In genomic region chr15:57382222-57382621, GRCh38 we compare ENCODE assay signal across 12 cellular contexts. TPM values are rescaled to one million over a fixed set of nuclear protein-coding genes. Genes with fewer than 3 reads are reported as not detected.
DNase-seq lines count a peak whose midpoint lies in the region; ATAC-seq lines count a peak whose summit lies in the region.
"Had no signal": no experiment of that assay in that cellular context is flagged by ENCODE, and none has a peak within 500 bp of the region (broad histone marks: within the 10 kb centered on the region; RNA-seq: fewer than 3 reads in every experiment).

No MANE protein-coding gene starts in this region.

- H3K4me1 ChIP-seq in CD8-positive, alpha-beta memory T cell (ENCODE audit: insufficient read depth, low read length) = no peaks in the 10 kb centered on the region
- H3K4me1 ChIP-seq: BLaER1 treated with 17β-estradiol and CSF1 and Interleukin-3, amounts not matched to agents 10 nM and 100 nM had no signal

- intact Hi-C loops in sciatic nerve (cut with DNase I) = no loop called here
- intact Hi-C loops in activated CD4-positive, alpha-beta memory T cell treated with anti-CD3 and anti-CD28 coated beads for 36 hours (cut with micrococcal nuclease) = no loop called here

- H3K36me3 ChIP-seq in CD8-positive, alpha-beta memory T cell (ENCODE audit: insufficient read depth, low read length) = no peaks in the 10 kb centered on the region
- H3K36me3 ChIP-seq: BLaER1 treated with 17β-estradiol and CSF1 and Interleukin-3, amounts not matched to agents 10 nM and 100 nM had no signal

- no peak overlapping the region for H3K4me3 Mint-ChIP-seq in CD8-positive, alpha-beta memory T cell
- H3K4me3 Mint-ChIP-seq in activated CD4-positive, alpha-beta memory T cell treated with anti-CD3 and anti-CD28 coated beads for 36 hours = no peak overlapping the region
- H3K4me3 Mint-ChIP-seq: HFFc6 had no signal

- peak; percentile 48 for ATAC-seq in sciatic nerve
- ATAC-seq: activated naive CD4-positive, alpha-beta T cell treated with anti-CD3 and anti-CD28 coated beads, Interleukin-2, amount 50 U/mL, for 72 hours had no signal

- DNase-seq in HuH-7 (ENCODE audit: low spot score) (peak; percentile 32), NCI-H82 (lab: John Stamatoyannopoulos, UW) (peak; percentile 87), kidney tubule cell (ENCODE audit: low spot score) (peak; percentile 54), sciatic nerve (ENCODE audit: low spot score) (no peak), NCI-H2081 treated with DMSO at 0.1 percent for 48 hours (lab: John Stamatoyannopoulos, UW) (no peak)
- no peak for DNase-seq in CD8-positive, alpha-beta memory T cell
- DNase-seq in activated CD4-positive, alpha-beta memory T cell treated with anti-CD3 and anti-CD28 coated beads for 36 hours = no peak
- DNase-seq: HFFc6; MM.1S; stimulated activated naive CD4-positive, alpha-beta T cell treated with Interleukin-2 at 50 U/mL for 16 hours had no signal

- H3K9me3 ChIP-seq in CD8-positive, alpha-beta memory T cell (ENCODE audit: low read length) = no peaks in the 10 kb centered on the region

- no peak overlapping the region for H3K4me3 ChIP-seq in CD8-positive, alpha-beta memory T cell (ENCODE audit: low read length)
- H3K4me3 ChIP-seq: BLaER1 treated with 17β-estradiol and CSF1 and Interleukin-3, amounts not matched to agents 10 nM and 100 nM had no signal

- no peak overlapping the region for H3K27ac Mint-ChIP-seq in CD8-positive, alpha-beta memory T cell
- no peak overlapping the region for H3K27ac Mint-ChIP-seq in activated CD4-positive, alpha-beta memory T cell treated with anti-CD3 and anti-CD28 coated beads for 36 hours
- H3K27ac Mint-ChIP-seq: activated naive CD4-positive, alpha-beta T cell treated with anti-CD3 and anti-CD28 coated beads, Interleukin-2, amount 50 U/mL, for 72 hours; HFFc6 had no signal

- H3K27ac ChIP-seq in CD8-positive, alpha-beta memory T cell (ENCODE audit: low read depth, low read length) = no peak overlapping the region
- H3K27ac ChIP-seq: BLaER1 treated with 17β-estradiol and CSF1 and Interleukin-3, amounts not matched to agents 10 nM and 100 nM had no signal

- CTCF ChIA-PET in CD8-positive, alpha-beta memory T cell (lab: Charles Lee) = no interaction called here
- CTCF ChIA-PET in activated CD4-positive, alpha-beta memory T cell treated with anti-CD3 and anti-CD28 coated beads for 36 hours (lab: Charles Lee) = no interaction called here

- peaks cover 30 to 43% of the 10 kb centered on the region in 2 donors for H3K27me3 Mint-ChIP-seq in CD8-positive, alpha-beta memory T cell
- H3K27me3 Mint-ChIP-seq in activated CD4-positive, alpha-beta memory T cell treated with anti-CD3 and anti-CD28 coated beads for 36 hours = peaks cover 29% of the 10 kb centered on the region

- H3K4me1 Mint-ChIP-seq in CD8-positive, alpha-beta memory T cell = peaks cover 0 to 4% (median 4%) of the 10 kb centered on the region in 3 donors
- H3K4me1 Mint-ChIP-seq in activated CD4-positive, alpha-beta memory T cell treated with anti-CD3 and anti-CD28 coated beads for 36 hours (ENCODE audit: low read depth) = peaks cover 3% of the 10 kb centered on the region

- peaks cover 0 to 4% (median 0%) of the 10 kb centered on the region in 3 donors for H3K36me3 Mint-ChIP-seq in CD8-positive, alpha-beta memory T cell
- H3K36me3 Mint-ChIP-seq in activated CD4-positive, alpha-beta memory T cell treated with anti-CD3 and anti-CD28 coated beads for 36 hours = no peaks in the 10 kb centered on the region

- H3K27me3 ChIP-seq in CD8-positive, alpha-beta memory T cell (ENCODE audit: insufficient read depth, low read length, poor library complexity, severe bottlenecking) = peaks cover 3% of the 10 kb centered on the region

- POLR2A ChIA-PET in CD8-positive, alpha-beta memory T cell (lab: Charles Lee) = no interaction called here
- POLR2A ChIA-PET in activated CD4-positive, alpha-beta memory T cell treated with anti-CD3 and anti-CD28 coated beads for 36 hours (lab: Charles Lee) = no interaction called here

- no peaks in the 10 kb centered on the region for H3K9me3 Mint-ChIP-seq in CD8-positive, alpha-beta memory T cell
- no peaks in the 10 kb centered on the region for H3K9me3 Mint-ChIP-seq in activated CD4-positive, alpha-beta memory T cell treated with anti-CD3 and anti-CD28 coated beads for 36 hours
- H3K9me3 Mint-ChIP-seq: activated naive CD4-positive, alpha-beta T cell treated with anti-CD3 and anti-CD28 coated beads, Interleukin-2, amount 50 U/mL, for 72 hours; HFFc6 had no signal

RNA-seq across cellular contexts. Expression of gene CGNL1, which starts 5.9 kb away (rescaled TPM):
- 38.1 TPM for total RNA-seq in sciatic nerve
- total RNA-seq in CD8-positive, alpha-beta memory T cell = not detected
- polyA plus RNA-seq in CD8-positive, alpha-beta memory T cell = not detected
- not detected for total RNA-seq in activated CD4-positive, alpha-beta memory T cell treated with anti-CD3 and anti-CD28 coated beads for 36 hours
- total RNA-seq: activated naive CD4-positive, alpha-beta T cell treated with anti-CD3 and anti-CD28 coated beads, Interleukin-2, amount 50 U/mL, for 72 hours had no signal

Comparison
In these comparisons a context has a peak if more than half of its experiments do, and no peak if none do; other contexts are left out.
1. DNase-seq: peak in HuH-7 (single experiment), NCI-H82 (single experiment) and kidney tubule cell (single experiment); none in sciatic nerve (single experiment), CD8-positive, alpha-beta memory T cell (0 of 5), NCI-H2081 treated with DMSO at 0.1 percent for 48 hours (single experiment) and activated CD4-positive, alpha-beta memory T cell treated with anti-CD3 and anti-CD28 coated beads for 36 hours (single experiment).
2. RNA of gene CGNL1, which starts 5.9 kb away (total RNA-seq): 38.1 TPM in sciatic nerve (single experiment); not detected in CD8-positive, alpha-beta memory T cell and not detected in activated CD4-positive, alpha-beta memory T cell treated with anti-CD3 and anti-CD28 coated beads for 36 hours; every median in the first group is over 10 times any median in the second.